ENCODE assay signal across 1 cellular context in genomic region chr1:156120318-156120717, GRCh38.
TF ChIP-seq lines count a peak whose summit lies in the region.

No MANE protein-coding gene starts in this region.

TF ChIP-seq in IMR-90, 13 proteins besides CTCF, POLR2A, EP300 and RAD21 (continued from another document):
- no peak for TF ChIP-seq CEBPB (IDR thresholded peaks at IDR 0.05; ENCODE audit: low read depth, low read length)
- no peak for TF ChIP-seq SMC3 (IDR thresholded peaks at IDR 0.05; ENCODE audit: low read depth, low read length)
